Comparison of ENCODE assay signal across 23 cellular contexts in the genomic region with DNA sequence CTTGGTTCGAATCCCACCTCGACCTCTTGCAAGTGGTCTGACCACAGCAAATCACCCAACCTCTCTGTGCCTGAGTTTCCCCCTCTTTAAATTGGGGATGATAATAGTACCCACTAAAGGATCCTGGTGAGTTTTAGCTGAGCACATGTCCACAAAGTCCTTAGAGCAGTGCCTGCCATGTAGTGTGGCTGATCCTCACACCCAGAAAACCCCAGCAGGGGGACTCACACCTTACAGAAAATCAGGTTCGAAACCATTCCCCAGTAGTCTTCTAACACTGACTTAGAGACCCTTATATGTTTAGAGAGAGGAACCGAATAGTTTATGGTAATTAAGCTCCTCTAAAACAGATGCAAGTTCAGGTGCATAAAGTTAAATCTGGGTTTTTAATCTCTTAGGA.
"Had no signal": no experiment of that assay in that cellular context is flagged by ENCODE, and none has a peak within 500 bp of the region (broad histone marks: within the 10 kb centered on the region; RNA-seq: fewer than 3 reads in every experiment).

No MANE protein-coding gene starts in this region.

- H3K9me3 Mint-ChIP-seq: activated CD4-positive, alpha-beta T cell treated with anti-CD3 and anti-CD28 coated beads, Interleukin-2, amount 10 ng/mL, durations not matched to agents 24 days and 14 days; activated CD8-positive, alpha-beta T cell treated with anti-CD3 and anti-CD28 coated beads for 36 hours; activated naive CD4-positive, alpha-beta T cell treated with anti-CD3 and anti-CD28 coated beads for 36 hours; activated naive CD4-positive, alpha-beta T cell treated with anti-CD3 and anti-CD28 coated beads, Interleukin-2, amount 50 U/mL, for 72 hours; activated T-cell treated with anti-CD3 and anti-CD28 coated beads, Interleukin-2, amount 50 U/mL, for 4 hours; activated T-helper 1 cell treated with anti-CD3 and anti-CD28 coated beads, Interleukin-12 subunit alpha, Interleukin-12 subunit beta, Interleukin-2, Interleukin-4 antibody, amounts not matched to agents 30 ng/mL and 10 ng/mL and 1 ng/mL, durations not matched to agents 14 hours and 24 hours and 36 hours; brain had no signal

- H3K4me3 Mint-ChIP-seq: activated CD4-positive, alpha-beta T cell treated with anti-CD3 and anti-CD28 coated beads, Interleukin-2, amount 10 ng/mL, durations not matched to agents 24 days and 14 days; activated CD8-positive, alpha-beta T cell treated with anti-CD3 and anti-CD28 coated beads for 36 hours; activated naive CD4-positive, alpha-beta T cell treated with anti-CD3 and anti-CD28 coated beads for 36 hours; activated T-cell treated with anti-CD3 and anti-CD28 coated beads, Interleukin-2, amount 50 U/mL, for 4 hours; activated T-helper 1 cell treated with anti-CD3 and anti-CD28 coated beads, Interleukin-12 subunit alpha, Interleukin-12 subunit beta, Interleukin-2, Interleukin-4 antibody, amounts not matched to agents 30 ng/mL and 10 ng/mL and 1 ng/mL, durations not matched to agents 14 hours and 24 hours and 36 hours; brain had no signal

- H3K36me3 ChIP-seq: adrenal gland had no signal

- H3K4me3 ChIP-seq: adrenal gland, SJCRH30, SK-N-MC had no signal

- H3K27me3 ChIP-seq: adrenal gland, SJCRH30 had no signal

- H3K27me3 Mint-ChIP-seq: activated CD4-positive, alpha-beta T cell treated with anti-CD3 and anti-CD28 coated beads, Interleukin-2, amount 10 ng/mL, durations not matched to agents 24 days and 14 days; activated CD8-positive, alpha-beta T cell treated with anti-CD3 and anti-CD28 coated beads for 36 hours; brain had no signal

- H3K27ac ChIP-seq: adrenal gland, SJCRH30, SK-N-MC had no signal

- H3K36me3 Mint-ChIP-seq: activated naive CD4-positive, alpha-beta T cell treated with anti-CD3 and anti-CD28 coated beads, Interleukin-2, amount 50 U/mL, for 72 hours had no signal

- H3K9me3 ChIP-seq: adrenal gland, SJCRH30 had no signal

- H3K27ac Mint-ChIP-seq: activated CD4-positive, alpha-beta T cell treated with anti-CD3 and anti-CD28 coated beads, Interleukin-2, amount 10 ng/mL, durations not matched to agents 24 days and 14 days; activated CD8-positive, alpha-beta T cell treated with anti-CD3 and anti-CD28 coated beads for 36 hours; activated naive CD4-positive, alpha-beta T cell treated with anti-CD3 and anti-CD28 coated beads for 36 hours; activated naive CD4-positive, alpha-beta T cell treated with anti-CD3 and anti-CD28 coated beads, Interleukin-2, amount 50 U/mL, for 72 hours; activated T-helper 1 cell treated with anti-CD3 and anti-CD28 coated beads, Interleukin-12 subunit alpha, Interleukin-12 subunit beta, Interleukin-2, Interleukin-4 antibody, amounts not matched to agents 30 ng/mL and 10 ng/mL and 1 ng/mL, durations not matched to agents 14 hours and 24 hours and 36 hours; brain had no signal

- FAIRE-seq: TTC549 had no signal

- DNase-seq: activated CD4-positive, alpha-beta T cell treated with anti-CD3 and anti-CD28 coated beads, Interleukin-2, amount 10 ng/mL, durations not matched to agents 24 days and 14 days; activated CD4-positive, alpha-beta T cell treated with anti-CD3 and anti-CD28 coated beads, Interleukin-2, amount 50 U/mL, for 4 hours; activated CD8-positive, alpha-beta T cell treated with anti-CD3 and anti-CD28 coated beads for 36 hours; activated gamma-delta T cell treated with Interleukin-2 at 50 U/mL for 16 hours; activated naive CD4-positive, alpha-beta T cell treated with anti-CD3 and anti-CD28 coated beads for 36 hours; activated T-cell treated with anti-CD3 and anti-CD28 coated beads for 4 hours; activated T-cell treated with anti-CD3 and anti-CD28 coated beads, Interleukin-2, amount 50 U/mL, for 4 hours; adrenal gland; central memory CD4-positive, alpha-beta T cell; NCI-H1105; NCI-H1436; NCI-H1694 treated with DMSO at 0.1 percent for 48 hours; NCI-H2029; NCI-H345; NCI-H524 treated with DMSO at 0.1 percent for 48 hours; SHP77; SJCRH30; T1000 had no signal
